19 cellular contexts compared by ENCODE assay signal in genomic region chr11:102260241-102260640, GRCh38.
"Had no signal": no experiment of that assay in that cellular context is flagged by ENCODE, and none has a peak within 500 bp of the region (broad histone marks: within the 10 kb centered on the region; RNA-seq: fewer than 3 reads in every experiment).

No MANE protein-coding gene starts in this region.

- H3K27ac ChIP-seq: brain microvascular endothelial cell, epithelial cell of prostate, spleen had no signal

- H3K9me3 ChIP-seq: spleen had no signal

- FAIRE-seq: colon, TTC549 had no signal

- H3K36me3 Mint-ChIP-seq: activated CD8-positive, alpha-beta memory T cell treated with anti-CD3 and anti-CD28 coated beads, Interleukin-2, amount 10 ng/mL, durations not matched to agents 7 days and 5 days; activated naive CD8-positive, alpha-beta T cell; natural killer cell; stimulated activated memory B cell treated with anti-CD40 and anti-IgM and Interleukin-4, amounts not matched to agents 10 μg/mL and 1 μg/mL and 100 μg/mL, for 72 hours had no signal

- H3K36me3 ChIP-seq: brain microvascular endothelial cell, spleen had no signal

- H3K27ac Mint-ChIP-seq: activated B cell treated with CpG ODN at 0.5 μM for 24 hours; activated CD4-positive, alpha-beta memory T cell treated with anti-CD3 and anti-CD28 coated beads, Interleukin-2, amount 10 ng/mL, durations not matched to agents 7 days and 5 days; activated CD8-positive, alpha-beta memory T cell treated with anti-CD3 and anti-CD28 coated beads, Interleukin-2, amount 10 ng/mL, durations not matched to agents 7 days and 5 days; activated naive CD8-positive, alpha-beta T cell; endodermal cell; natural killer cell; stimulated activated memory B cell treated with anti-CD40 and anti-IgM and Interleukin-4, amounts not matched to agents 10 μg/mL and 1 μg/mL and 100 μg/mL, for 72 hours; T-helper 2 cell treated with Interferon-gamma antibody and Interleukin-4, amounts not matched to agents 5 μg/mL and 100 μg/mL, for 36 hours had no signal

- H3K4me1 Mint-ChIP-seq: activated B cell treated with CpG ODN at 0.5 μM for 24 hours; activated CD4-positive, alpha-beta memory T cell treated with anti-CD3 and anti-CD28 coated beads, Interleukin-2, amount 10 ng/mL, durations not matched to agents 7 days and 5 days; activated CD8-positive, alpha-beta memory T cell treated with anti-CD3 and anti-CD28 coated beads, Interleukin-2, amount 10 ng/mL, durations not matched to agents 7 days and 5 days; endodermal cell; natural killer cell; stimulated activated memory B cell treated with anti-CD40 and anti-IgM and Interleukin-4, amounts not matched to agents 10 μg/mL and 1 μg/mL and 100 μg/mL, for 72 hours had no signal

- H3K9me3 Mint-ChIP-seq: activated B cell treated with CpG ODN at 0.5 μM for 24 hours; activated CD4-positive, alpha-beta memory T cell treated with anti-CD3 and anti-CD28 coated beads, Interleukin-2, amount 10 ng/mL, durations not matched to agents 7 days and 5 days; natural killer cell; stimulated activated memory B cell treated with anti-CD40 and anti-IgM and Interleukin-4, amounts not matched to agents 10 μg/mL and 1 μg/mL and 100 μg/mL, for 72 hours; T-helper 2 cell treated with Interferon-gamma antibody and Interleukin-4, amounts not matched to agents 5 μg/mL and 100 μg/mL, for 36 hours had no signal

- H3K4me3 ChIP-seq: spleen had no signal

- ATAC-seq: activated CD8-positive, alpha-beta memory T cell treated with anti-CD3 and anti-CD28 coated beads, Interleukin-2, amount 10 ng/mL, durations not matched to agents 7 days and 5 days; natural killer cell; stimulated activated memory B cell treated with anti-CD40 and anti-IgM and Interleukin-4, amounts not matched to agents 10 μg/mL and 1 μg/mL and 100 μg/mL, for 72 hours had no signal

- H3K4me3 Mint-ChIP-seq: activated B cell treated with CpG ODN at 0.5 μM for 24 hours; activated CD4-positive, alpha-beta memory T cell treated with anti-CD3 and anti-CD28 coated beads, Interleukin-2, amount 10 ng/mL, durations not matched to agents 7 days and 5 days; activated CD8-positive, alpha-beta memory T cell treated with anti-CD3 and anti-CD28 coated beads, Interleukin-2, amount 10 ng/mL, durations not matched to agents 7 days and 5 days; activated naive CD8-positive, alpha-beta T cell; endodermal cell; natural killer cell; stimulated activated memory B cell treated with anti-CD40 and anti-IgM and Interleukin-4, amounts not matched to agents 10 μg/mL and 1 μg/mL and 100 μg/mL, for 72 hours; T-helper 2 cell treated with Interferon-gamma antibody and Interleukin-4, amounts not matched to agents 5 μg/mL and 100 μg/mL, for 36 hours had no signal

- DNase-seq: activated B cell treated with CpG ODN at 0.5 μM for 24 hours; activated CD4-positive, alpha-beta memory T cell treated with anti-CD3 and anti-CD28 coated beads, Interleukin-2, amount 10 ng/mL, durations not matched to agents 7 days and 5 days; activated CD4-positive, alpha-beta T cell treated with anti-CD3 and anti-CD28 coated beads for 48 hours; activated CD8-positive, alpha-beta memory T cell treated with anti-CD3 and anti-CD28 coated beads, Interleukin-2, amount 10 ng/mL, durations not matched to agents 7 days and 5 days; brain microvascular endothelial cell; central memory CD4-positive, alpha-beta T cell; endodermal cell; foreskin fibroblast; glutamatergic neuron; hypothalamus; natural killer cell; spleen; stimulated activated CD4-positive, alpha-beta T cell treated with anti-CD3 and anti-CD28 coated beads, Interleukin-4, amount 100 ng/mL, for 4 hours had no signal

- H3K27me3 Mint-ChIP-seq: activated CD4-positive, alpha-beta memory T cell treated with anti-CD3 and anti-CD28 coated beads, Interleukin-2, amount 10 ng/mL, durations not matched to agents 7 days and 5 days; activated CD8-positive, alpha-beta memory T cell treated with anti-CD3 and anti-CD28 coated beads, Interleukin-2, amount 10 ng/mL, durations not matched to agents 7 days and 5 days; activated naive CD8-positive, alpha-beta T cell; stimulated activated memory B cell treated with anti-CD40 and anti-IgM and Interleukin-4, amounts not matched to agents 10 μg/mL and 1 μg/mL and 100 μg/mL, for 72 hours had no signal

- H3K27me3 ChIP-seq: brain microvascular endothelial cell, spleen had no signal

- H3K4me1 ChIP-seq: spleen had no signal
